In genomic region chr11:66263231-66263630, GRCh38 we compare ENCODE assay signal across 17 cellular contexts. TPM values are rescaled to one million over a fixed set of nuclear protein-coding genes. Genes with fewer than 3 reads are reported as not detected.
A peak's percentile ranks its signal among the peaks of the same experiment; 100 is the strongest.
DNase-seq lines count a peak whose midpoint lies in the region; ATAC-seq, FAIRE-seq and TF ChIP-seq lines count a peak whose summit lies in the region.
"Had no signal": no experiment of that assay in that cellular context is flagged by ENCODE, and none has a peak within 500 bp of the region (broad histone marks: within the 10 kb centered on the region; RNA-seq: fewer than 3 reads in every experiment).

No MANE protein-coding gene starts in this region.

- no peaks in the 10 kb centered on the region for H3K27me3 Mint-ChIP-seq in activated CD8-positive, alpha-beta memory T cell treated with anti-CD3 and anti-CD28 coated beads, Interleukin-2, amount 10 ng/mL, durations not matched to agents 7 days and 5 days
- H3K27me3 Mint-ChIP-seq: CD4-positive, alpha-beta T cell had no signal

- H3K27ac Mint-ChIP-seq in activated CD8-positive, alpha-beta memory T cell treated with anti-CD3 and anti-CD28 coated beads, Interleukin-2, amount 10 ng/mL, durations not matched to agents 7 days and 5 days, result no peak overlapping the region
- H3K27ac Mint-ChIP-seq: CD4-positive, alpha-beta T cell had no signal

- H3K79me1 ChIP-seq in H1 (ENCODE audit: low read depth, low read length), result no peaks in the 10 kb centered on the region; the same call in 1 of the 2 replicates
- peaks cover 16% of the 10 kb centered on the region for H3K79me1 ChIP-seq in neuronal stem cell (ENCODE audit: low read depth, low read length)

- H3K36me3 Mint-ChIP-seq in activated CD8-positive, alpha-beta memory T cell treated with anti-CD3 and anti-CD28 coated beads, Interleukin-2, amount 10 ng/mL, durations not matched to agents 7 days and 5 days, result peaks cover 16% of the 10 kb centered on the region

- TF ChIP-seq CTCF in RWPE1 (conservative IDR thresholded peaks at IDR 0.05; ENCODE audit: low read depth) (no peak), H1 (IDR thresholded peaks at IDR 0.05; ENCODE audit: control extremely low read depth in 1 of 3, insufficient read depth in 1 of 3, low read depth in 1 of 3, low read length in 3 of 3) (no peak)

- H4K20me1 ChIP-seq in H1 (replicated peaks in 1 of 2; ENCODE audit: control insufficient read depth in 1 of 2, insufficient read depth in 2 of 2, low read length in 2 of 2), result peaks cover 11 to 29% of the 10 kb centered on the region in 2 experiments

- no peak overlapping the region for H3K4me3 Mint-ChIP-seq in activated CD8-positive, alpha-beta memory T cell treated with anti-CD3 and anti-CD28 coated beads, Interleukin-2, amount 10 ng/mL, durations not matched to agents 7 days and 5 days
- H3K4me3 Mint-ChIP-seq: CD4-positive, alpha-beta T cell had no signal

- H3K27ac ChIP-seq in RWPE1, result peak overlapping the region; percentile 11; the same call in 1 of the 2 replicates
- no peak overlapping the region for H3K27ac ChIP-seq in H1 (ENCODE audit: low read depth, low read length)
- no peak overlapping the region for H3K27ac ChIP-seq in neuronal stem cell (replicated peaks; ENCODE audit: low read length)
- H3K27ac ChIP-seq: C4-2B had no signal

- H3K23ac ChIP-seq in H1 (ENCODE audit: insufficient read length), result no peak overlapping the region
- peak overlapping the region; percentile 39 for H3K23ac ChIP-seq in neuronal stem cell (ENCODE audit: low read depth, low read length, poor library complexity)

- DNase-seq in RWPE1 (ENCODE audit: low spot score) (no peak), H1 (ENCODE audit: low read depth in 1 of 2, low spot score in 2 of 2) (no peak), neuronal stem cell (ENCODE audit: low spot score) (no peak)
- DNase-seq in activated CD8-positive, alpha-beta memory T cell treated with anti-CD3 and anti-CD28 coated beads, Interleukin-2, amount 10 ng/mL, durations not matched to agents 7 days and 5 days, result no peak
- DNase-seq: ACHN; CD4-positive, alpha-beta T cell; DMS153; DMS79; GDM1; IMR-90 had no signal

- H3K4me1 Mint-ChIP-seq in activated CD8-positive, alpha-beta memory T cell treated with anti-CD3 and anti-CD28 coated beads, Interleukin-2, amount 10 ng/mL, durations not matched to agents 7 days and 5 days, result peaks cover 25% of the 10 kb centered on the region

- H3K4me2 ChIP-seq in H1 (ENCODE audit: insufficient read depth in 1 of 2, low read depth in 2 of 2, low read length in 2 of 2) (no peak overlapping the region), neuronal stem cell (ENCODE audit: insufficient read depth, low read length, poor library complexity, severe bottlenecking) (no peak overlapping the region)

- H3K36me3 ChIP-seq in H1 (ENCODE audit: control insufficient read depth in 2 of 4, insufficient read depth in 4 of 4, low read length in 3 of 4) (peaks cover 14 to 27% (median 20%) of the 10 kb centered on the region in 4 experiments; a peak in 7 of 8 replicates), neuronal stem cell (replicated peaks in 1 of 2; ENCODE audit: control insufficient read depth in 2 of 2, insufficient read depth in 2 of 2, low read length in 2 of 2) (peaks cover 70 to 77% of the 10 kb centered on the region in 2 donors)

- H2BK12ac ChIP-seq in H1 (ENCODE audit: low read depth, low read length), result no peak overlapping the region
- H2BK12ac ChIP-seq in neuronal stem cell (ENCODE audit: low read length), result no peak overlapping the region

- TF ChIP-seq RAD21 in H1 (IDR thresholded peaks at IDR 0.05 in 1 of 2, conservative IDR thresholded peaks at IDR 0.05 in 1 of 2; ENCODE audit: low read depth in 2 of 2, low read length in 2 of 2), result no peak

- H3K27me3 ChIP-seq in H1 (replicated peaks in 1 of 4; ENCODE audit: control insufficient read depth in 3 of 4, extremely low read depth in 1 of 4, insufficient read depth in 3 of 4, low read length in 3 of 4) (no peaks in the 10 kb centered on the region), neuronal stem cell (ENCODE audit: control insufficient read depth in 3 of 3, insufficient read depth in 3 of 3, low read depth in 1 of 3, low read length in 3 of 3) (peaks cover 0 to 2% (median 0%) of the 10 kb centered on the region in 3 experiments)

- no peak overlapping the region for H4K5ac ChIP-seq in H1 (ENCODE audit: insufficient read length, low read depth, low read length)

- H3K23me2 ChIP-seq in H1 (ENCODE audit: low read depth, low read length), result peaks cover 8% of the 10 kb centered on the region

- no peaks in the 10 kb centered on the region for H3K9me3 ChIP-seq in H1 (ENCODE audit: insufficient read depth in 2 of 2, low read depth in 1 of 2, low read length in 1 of 2)
- H3K9me3 ChIP-seq in neuronal stem cell (replicated peaks in 1 of 2; ENCODE audit: control insufficient read depth in 2 of 2, insufficient read depth in 1 of 2, low read depth in 1 of 2, low read length in 2 of 2), result peaks cover 0 to 2% of the 10 kb centered on the region in 2 donors
- H3K9me3 ChIP-seq: HAP-1 had no signal

- H3K4ac ChIP-seq in H1 (replicated peaks; ENCODE audit: insufficient read length, low read depth, low read length) (no peak overlapping the region), neuronal stem cell (ENCODE audit: low read length) (no peak overlapping the region)

- H2AFZ ChIP-seq in H1 (ENCODE audit: low read length) (no peak overlapping the region), neuronal stem cell (ENCODE audit: low read length) (no peak overlapping the region)

- H3K56ac ChIP-seq in H1 (replicated peaks; ENCODE audit: insufficient read length, low read depth, low read length), result peak overlapping the region; percentile 27

- H2BK20ac ChIP-seq in H1 (ENCODE audit: low read length), result no peak overlapping the region

- no peak overlapping the region for H3K9ac ChIP-seq in H1 (replicated peaks in 1 of 4; ENCODE audit: extremely low read depth in 1 of 4, low read depth in 3 of 4, low read length in 3 of 4)
- H3K9ac ChIP-seq in neuronal stem cell (ENCODE audit: low read depth, low read length, poor library complexity), result no peak overlapping the region

- H2BK15ac ChIP-seq in H1 (ENCODE audit: low read length) (no peak overlapping the region), neuronal stem cell (ENCODE audit: low read length) (no peak overlapping the region)

- peaks cover 0 to 5% of the 10 kb centered on the region in 2 experiments; a peak in 1 of 4 replicates for H3K79me2 ChIP-seq in H1 (ENCODE audit: control insufficient read depth in 1 of 2, insufficient read depth in 2 of 2, low read length in 2 of 2)

- H3K18ac ChIP-seq in H1 (ENCODE audit: extremely low read depth, low read length), result no peak overlapping the region
- no peak overlapping the region for H3K18ac ChIP-seq in neuronal stem cell (ENCODE audit: low read length)

- ATAC-seq in activated CD8-positive, alpha-beta memory T cell treated with anti-CD3 and anti-CD28 coated beads, Interleukin-2, amount 10 ng/mL, durations not matched to agents 7 days and 5 days, result no peak
- ATAC-seq in HG03280 (IDR thresholded peaks at IDR 0.05; ENCODE audit: unreplicated experiment) (no peak), GM21381 (IDR thresholded peaks at IDR 0.05; ENCODE audit: unreplicated experiment) (no peak)
- ATAC-seq: K562 had no signal

- 92% methylated on average over 4 of the region's 4 CpGs; no CpG with 5 or more reads in 1 of the 2 experiments for WGBS in H1 (ENCODE audit: extremely low coverage in 1 of 2, insufficient coverage in 1 of 2, insufficient read length in 1 of 2, insufficient replicate concordance in 2 of 2, low coverage in 1 of 2, low lambda C conversion rate in 2 of 2, missing lambda C conversion rate in 1 of 2), 2 experiments
- no CpG with 5 or more reads among the region's 4 CpGs for WGBS in neuronal stem cell (ENCODE audit: extremely low coverage in 2 of 2, insufficient read length in 2 of 2, insufficient replicate concordance in 1 of 2), 2 donors

- TF ChIP-seq EP300 in H1 (IDR thresholded peaks at IDR 0.05; ENCODE audit: borderline replicate concordance in 1 of 2, low read depth in 2 of 2, low read length in 2 of 2), result no peak

- no peak for TF ChIP-seq POLR2A in H1 (IDR thresholded peaks at IDR 0.05; ENCODE audit: control extremely low read depth in 1 of 2, low read depth in 2 of 2, low read length in 2 of 2)

- H2AK5ac ChIP-seq in H1 (ENCODE audit: low read depth, low read length) (no peak overlapping the region), neuronal stem cell (ENCODE audit: low read depth, low read length) (no peak overlapping the region)

- no peaks in the 10 kb centered on the region for H3K9me3 Mint-ChIP-seq in activated CD8-positive, alpha-beta memory T cell treated with anti-CD3 and anti-CD28 coated beads, Interleukin-2, amount 10 ng/mL, durations not matched to agents 7 days and 5 days (ENCODE audit: low read depth)
- H3K9me3 Mint-ChIP-seq: CD4-positive, alpha-beta T cell had no signal

- no peak overlapping the region for H4K8ac ChIP-seq in H1 (ENCODE audit: extremely low read depth, insufficient read depth, low read length)
- H4K8ac ChIP-seq in neuronal stem cell (ENCODE audit: low read depth, low read length), result peak overlapping the region; percentile 79

- POLR2A ChIA-PET in RWPE1 (lab: Yijun Ruan, JAX; ENCODE audit: low non-redundant PET) (no interaction called here), H1 (lab: Charles Lee; ENCODE audit: partially characterized antibody) (interaction anchor here (0.6 to 2.5 kb wide), 4 partner anchors 22 to 1488 kb away, joined by 3 to 6 read pairs (median 3); no protein-coding TSS in a partner anchor)

- H4K91ac ChIP-seq in H1 (replicated peaks; ENCODE audit: insufficient read length, low read length) (no peak overlapping the region), neuronal stem cell (ENCODE audit: low read depth, low read length, poor library complexity) (no peak overlapping the region)

- H2BK5ac ChIP-seq in H1 (ENCODE audit: low read depth, low read length) (no peak overlapping the region), neuronal stem cell (ENCODE audit: low read length) (no peak overlapping the region)

- H3K14ac ChIP-seq in H1 (ENCODE audit: insufficient read length) (no peak overlapping the region), neuronal stem cell (ENCODE audit: low read length) (no peak overlapping the region)

- CTCF ChIA-PET in RWPE1 (lab: Yijun Ruan, JAX), result interaction anchor here (1.0 kb wide), 1 partner anchor 123 kb away, joined by 3 read pairs; no protein-coding TSS in a partner anchor
- CTCF ChIA-PET in H1 (lab: Charles Lee; ENCODE audit: partially characterized antibody), result interaction anchor here (1.0 to 2.8 kb wide), 11 partner anchors 9 to 49 kb away, joined by 3 to 7 read pairs (median 4); no protein-coding TSS in a partner anchor
- CTCF ChIA-PET in activated CD8-positive, alpha-beta memory T cell treated with anti-CD3 and anti-CD28 coated beads, Interleukin-2, amount 10 ng/mL, durations not matched to agents 7 days and 5 days (lab: Charles Lee), result interaction anchor here (0.5 to 3.8 kb wide), 5 partner anchors 18 to 349 kb away, joined by 3 to 13 read pairs (median 3); partner anchors contain the start of gene YIF1A

- H3K4me1 ChIP-seq in H1 (replicated peaks in 1 of 4; ENCODE audit: control insufficient read depth in 3 of 4, insufficient read depth in 4 of 4, low read length in 3 of 4) (peaks cover 0 to 5% (median 3%) of the 10 kb centered on the region in 4 experiments; a peak in 5 of 7 replicates), neuronal stem cell (ENCODE audit: control insufficient read depth in 2 of 2, insufficient read depth in 1 of 2, low read depth in 1 of 2, low read length in 2 of 2) (peaks cover 9 to 12% of the 10 kb centered on the region in 2 donors)

- no peak for FAIRE-seq in H1 (lab: Jason Lieb, UNC)
- FAIRE-seq: A204.1, K562 had no signal

- H2BK120ac ChIP-seq in H1 (replicated peaks; ENCODE audit: low read depth, low read length) (no peak overlapping the region), neuronal stem cell (ENCODE audit: low read depth, low read length) (no peak overlapping the region)

- H3K4me3 ChIP-seq in H1 (ENCODE audit: extremely low read depth in 1 of 4, insufficient read depth in 2 of 4, low read depth in 3 of 4, low read length in 4 of 4), result no peak overlapping the region
- H3K4me3 ChIP-seq in neuronal stem cell (ENCODE audit: low read length in 2 of 2), result no peak overlapping the region
- H3K4me3 ChIP-seq: HAP-1, K562 had no signal

RNA-seq across cellular contexts. Expression of gene RAB1B, which starts 5.2 kb away (rescaled TPM):
- 100 and 106 TPM in 2 replicates for total RNA-seq in H1 (2021; fragmentation: NEBNext Ultra II Directional; extraction: Animal tissue kit (Norgen Biotek cat#: 25700))
- 217 and 306 TPM in 2 replicates for polyA plus RNA-seq in H1 (2011; rRNA removed)
- 154 TPM for polyA plus RNA-seq in H1 (2011; cell fraction: cytosol; rRNA removed)
- 150 TPM for polyA plus RNA-seq in H1 (2011; cell fraction: nucleus; rRNA removed)
- 83.5 to 116 TPM (median 115 TPM) in 4 replicates for polyA plus RNA-seq in H1 (2012, experiment 1 of 2)
- polyA plus RNA-seq in H1 (2012, experiment 2 of 2), result 130 TPM
- polyA plus RNA-seq in H1 (2013, experiment 1 of 2), result 89.8 TPM
- polyA plus RNA-seq in H1 (2013, experiment 2 of 2), result 91.6 TPM
- 110 and 111 TPM in 2 replicates for polyA minus RNA-seq in H1 (2011; rRNA and poly(A)+ RNA removed)
- polyA minus RNA-seq in H1 (2011; cell fraction: cytosol; rRNA and poly(A)+ RNA removed), result 81.3 TPM
- 39.8 TPM for polyA minus RNA-seq in H1 (2011; cell fraction: nucleus; rRNA and poly(A)+ RNA removed)
- 109 TPM for polyA plus RNA-seq in neuronal stem cell (2013, experiment 1 of 2)
- polyA plus RNA-seq in neuronal stem cell (2013, experiment 2 of 2), result 106 TPM
- 100 to 1,000 TPM; 146 to 155 TPM for total RNA-seq in activated CD8-positive, alpha-beta memory T cell treated with anti-CD3 and anti-CD28 coated beads, Interleukin-2, amount 10 ng/mL, durations not matched to agents 7 days and 5 days

RNA-seq across cellular contexts. Expression of gene KLC2, which starts 5.7 kb away (rescaled TPM):
- total RNA-seq in H1 (2021; fragmentation: NEBNext Ultra II Directional; extraction: Animal tissue kit (Norgen Biotek cat#: 25700)), result 41.8 and 42.5 TPM in 2 replicates
- polyA plus RNA-seq in H1 (2011; rRNA removed), result 17.3 and 28.6 TPM in 2 replicates
- 20.5 TPM for polyA plus RNA-seq in H1 (2011; cell fraction: cytosol; rRNA removed)
- polyA plus RNA-seq in H1 (2011; cell fraction: nucleus; rRNA removed), result 71.8 TPM
- 31.1 to 40.5 TPM (median 38.8 TPM) in 4 replicates for polyA plus RNA-seq in H1 (2012, experiment 1 of 2)
- 28.5 TPM for polyA plus RNA-seq in H1 (2012, experiment 2 of 2)
- polyA plus RNA-seq in H1 (2013, experiment 1 of 2), result 25.6 TPM
- 23.0 TPM for polyA plus RNA-seq in H1 (2013, experiment 2 of 2)
- polyA minus RNA-seq in H1 (2011; rRNA and poly(A)+ RNA removed), result 13.9 and 27.0 TPM in 2 replicates
- polyA minus RNA-seq in H1 (2011; cell fraction: cytosol; rRNA and poly(A)+ RNA removed), result 20.8 TPM
- polyA minus RNA-seq in H1 (2011; cell fraction: nucleus; rRNA and poly(A)+ RNA removed), result 25.4 TPM
- polyA plus RNA-seq in neuronal stem cell (2013, experiment 1 of 2), result 47.2 TPM
- polyA plus RNA-seq in neuronal stem cell (2013, experiment 2 of 2), result 45.3 TPM
- total RNA-seq in activated CD8-positive, alpha-beta memory T cell treated with anti-CD3 and anti-CD28 coated beads, Interleukin-2, amount 10 ng/mL, durations not matched to agents 7 days and 5 days, result 10 to 100 TPM; 44.5 to 56.5 TPM

RNA-seq across cellular contexts. Expression of gene CNIH2, which starts 14.7 kb away (rescaled TPM):
- total RNA-seq in H1 (2021; fragmentation: NEBNext Ultra II Directional; extraction: Animal tissue kit (Norgen Biotek cat#: 25700)), result 15.8 and 17.0 TPM in 2 replicates
- 11.6 and 12.5 TPM in 2 replicates for polyA plus RNA-seq in H1 (2011; rRNA removed)
- 5.5 TPM for polyA plus RNA-seq in H1 (2011; cell fraction: cytosol; rRNA removed)
- 13.1 TPM for polyA plus RNA-seq in H1 (2011; cell fraction: nucleus; rRNA removed)
- 11.7 to 18.1 TPM (median 16.2 TPM) in 4 replicates for polyA plus RNA-seq in H1 (2012, experiment 1 of 2)
- polyA plus RNA-seq in H1 (2012, experiment 2 of 2), result 12.4 TPM
- 12.7 TPM for polyA plus RNA-seq in H1 (2013, experiment 1 of 2)
- 13.4 TPM for polyA plus RNA-seq in H1 (2013, experiment 2 of 2)
- 8.5 and 9.1 TPM in 2 replicates for polyA minus RNA-seq in H1 (2011; rRNA and poly(A)+ RNA removed)
- 11.6 TPM for polyA minus RNA-seq in H1 (2011; cell fraction: cytosol; rRNA and poly(A)+ RNA removed)
- 5.0 TPM for polyA minus RNA-seq in H1 (2011; cell fraction: nucleus; rRNA and poly(A)+ RNA removed)
- polyA plus RNA-seq in neuronal stem cell (2013, experiment 1 of 2), result 24.3 TPM
- 24.3 TPM for polyA plus RNA-seq in neuronal stem cell (2013, experiment 2 of 2)
- total RNA-seq in activated CD8-positive, alpha-beta memory T cell treated with anti-CD3 and anti-CD28 coated beads, Interleukin-2, amount 10 ng/mL, durations not matched to agents 7 days and 5 days, result 1 to 10 TPM; 1.1 to 1.2 TPM

RNA-seq across cellular contexts. Expression of gene YIF1A, which starts 25.7 kb away (rescaled TPM):
- total RNA-seq in H1 (2021; fragmentation: NEBNext Ultra II Directional; extraction: Animal tissue kit (Norgen Biotek cat#: 25700)), result 70.1 and 75.9 TPM in 2 replicates
- polyA plus RNA-seq in H1 (2011; rRNA removed), result 178 and 248 TPM in 2 replicates
- 106 TPM for polyA plus RNA-seq in H1 (2011; cell fraction: cytosol; rRNA removed)
- polyA plus RNA-seq in H1 (2011; cell fraction: nucleus; rRNA removed), result 184 TPM
- polyA plus RNA-seq in H1 (2012, experiment 1 of 2), result 50.7 to 118 TPM (median 101 TPM) in 4 replicates
- polyA plus RNA-seq in H1 (2012, experiment 2 of 2), result 274 TPM
- 179 TPM for polyA plus RNA-seq in H1 (2013, experiment 1 of 2)
- polyA plus RNA-seq in H1 (2013, experiment 2 of 2), result 193 TPM
- 96.9 and 101 TPM in 2 replicates for polyA minus RNA-seq in H1 (2011; rRNA and poly(A)+ RNA removed)
- polyA minus RNA-seq in H1 (2011; cell fraction: cytosol; rRNA and poly(A)+ RNA removed), result 80.4 TPM
- polyA minus RNA-seq in H1 (2011; cell fraction: nucleus; rRNA and poly(A)+ RNA removed), result 42.2 TPM
- 75.4 TPM for polyA plus RNA-seq in neuronal stem cell (2013, experiment 1 of 2)
- 75.5 TPM for polyA plus RNA-seq in neuronal stem cell (2013, experiment 2 of 2)
- total RNA-seq in activated CD8-positive, alpha-beta memory T cell treated with anti-CD3 and anti-CD28 coated beads, Interleukin-2, amount 10 ng/mL, durations not matched to agents 7 days and 5 days, result 10 to 100 TPM; 56.5 to 73.9 TPM

RNA-seq across cellular contexts. Expression of gene TMEM151A, which starts 28.5 kb away (rescaled TPM):
- total RNA-seq in H1 (2021; fragmentation: NEBNext Ultra II Directional; extraction: Animal tissue kit (Norgen Biotek cat#: 25700)), result 2.4 and 3.2 TPM in 2 replicates
- polyA plus RNA-seq in H1 (2011; rRNA removed), result 3.2 and 4.5 TPM in 2 replicates
- polyA plus RNA-seq in H1 (2011; cell fraction: cytosol; rRNA removed), result 2.2 TPM
- polyA plus RNA-seq in H1 (2011; cell fraction: nucleus; rRNA removed), result 2.4 TPM
- polyA plus RNA-seq in H1 (2012, experiment 1 of 2), result 0.87 to 2.5 TPM (median 2.1 TPM) in 4 replicates
- polyA plus RNA-seq in H1 (2012, experiment 2 of 2), result 2.3 TPM
- polyA plus RNA-seq in H1 (2013, experiment 1 of 2), result 3.7 TPM
- 4.0 TPM for polyA plus RNA-seq in H1 (2013, experiment 2 of 2)
- polyA minus RNA-seq in H1 (2011; rRNA and poly(A)+ RNA removed), result 0.56 and 1.3 TPM in 2 replicates
- polyA minus RNA-seq in H1 (2011; cell fraction: cytosol; rRNA and poly(A)+ RNA removed), result 1.8 TPM
- 2.8 TPM for polyA minus RNA-seq in H1 (2011; cell fraction: nucleus; rRNA and poly(A)+ RNA removed)
- 0.15 TPM for polyA plus RNA-seq in neuronal stem cell (2013, experiment 1 of 2)
- polyA plus RNA-seq in neuronal stem cell (2013, experiment 2 of 2), result 0.17 TPM
- not detected for total RNA-seq in activated CD8-positive, alpha-beta memory T cell treated with anti-CD3 and anti-CD28 coated beads, Interleukin-2, amount 10 ng/mL, durations not matched to agents 7 days and 5 days
- total RNA-seq: Daoy, IMR-90, K562 had no signal
- polyA plus RNA-seq: K562 had no signal
